In the genomic region with DNA sequence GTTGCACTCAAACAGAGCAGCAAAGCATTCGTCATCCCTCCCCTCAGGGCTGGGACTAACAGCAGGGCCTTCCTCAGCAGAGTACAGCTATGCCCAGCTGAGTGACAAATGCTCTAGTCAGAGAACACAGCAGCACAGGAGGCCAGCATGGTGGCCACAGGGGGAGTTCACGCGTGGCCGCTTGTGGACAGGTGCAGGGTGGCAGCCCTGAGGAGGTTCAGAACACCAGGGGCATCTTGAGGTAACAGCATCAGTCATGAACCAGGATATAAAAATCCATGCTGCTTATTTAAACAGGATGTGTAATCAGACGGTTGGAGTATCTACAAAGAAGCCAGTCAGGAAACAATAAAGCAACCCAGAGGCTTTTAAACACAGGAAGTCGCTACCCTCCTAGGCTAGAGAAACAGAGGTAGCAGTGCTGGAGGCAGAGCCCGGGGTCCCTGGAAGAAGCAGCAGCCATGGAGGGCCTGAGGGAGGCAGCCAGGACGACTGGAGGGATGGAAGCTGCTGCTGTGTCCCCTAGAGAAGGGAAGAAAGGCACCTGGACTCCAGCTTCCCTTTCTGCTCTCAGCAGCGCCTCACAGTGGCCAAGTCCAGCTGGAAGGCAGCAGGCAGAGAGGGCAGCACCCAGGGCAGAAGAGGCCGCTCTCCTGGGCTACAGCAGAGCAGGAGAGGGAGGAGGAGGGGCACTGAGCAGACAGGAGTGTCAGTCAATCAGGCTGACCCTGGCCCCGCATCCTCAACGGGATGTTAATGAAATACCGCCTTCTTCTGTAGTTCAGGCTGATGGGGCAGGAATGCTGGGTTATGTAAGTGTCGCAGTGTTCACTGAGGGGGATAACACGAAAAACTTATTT, we compare ENCODE assay signal across 8 cellular contexts.
A peak's percentile ranks its signal among the peaks of the same experiment; 100 is the strongest.
DNase-seq lines count a peak whose midpoint lies in the region; ATAC-seq lines count a peak whose summit lies in the region.

No MANE protein-coding gene starts in this region.

- peaks cover 13% of the 10 kb centered on the region for H3K9me3 Mint-ChIP-seq in activated naive CD8-positive, alpha-beta T cell treated with anti-CD3 and anti-CD28 coated beads, Interleukin-2, amount 10 ng/mL, durations not matched to agents 7 days and 5 days

- peak overlapping the region; percentile 98 for H3K27ac Mint-ChIP-seq in activated naive CD8-positive, alpha-beta T cell treated with anti-CD3 and anti-CD28 coated beads, Interleukin-2, amount 10 ng/mL, durations not matched to agents 7 days and 5 days

- peaks cover 46% of the 10 kb centered on the region for H3K36me3 Mint-ChIP-seq in activated naive CD8-positive, alpha-beta T cell treated with anti-CD3 and anti-CD28 coated beads, Interleukin-2, amount 10 ng/mL, durations not matched to agents 7 days and 5 days

- no CpG with 5 or more reads among the region's 15 CpGs for WGBS in iPS DF 6.9 (ENCODE audit: insufficient coverage, insufficient read length)

- H3K4me3 Mint-ChIP-seq in activated naive CD8-positive, alpha-beta T cell treated with anti-CD3 and anti-CD28 coated beads, Interleukin-2, amount 10 ng/mL, durations not matched to agents 7 days and 5 days = peak overlapping the region; percentile 97

- ATAC-seq in HG03175 (IDR thresholded peaks at IDR 0.05; ENCODE audit: unreplicated experiment) = peak; percentile 45
- peak; percentile 56 for ATAC-seq in activated naive CD8-positive, alpha-beta T cell treated with anti-CD3 and anti-CD28 coated beads, Interleukin-2, amount 10 ng/mL, durations not matched to agents 7 days and 5 days (ENCODE audit: low read depth)

- H3K27ac ChIP-seq in iPS DF 6.9 (ENCODE audit: low read length) = no peak overlapping the region

- H3K27me3 Mint-ChIP-seq in activated naive CD8-positive, alpha-beta T cell treated with anti-CD3 and anti-CD28 coated beads, Interleukin-2, amount 10 ng/mL, durations not matched to agents 7 days and 5 days = no peaks in the 10 kb centered on the region

- peaks cover 66% of the 10 kb centered on the region for H3K4me1 Mint-ChIP-seq in activated naive CD8-positive, alpha-beta T cell treated with anti-CD3 and anti-CD28 coated beads, Interleukin-2, amount 10 ng/mL, durations not matched to agents 7 days and 5 days

- in situ Hi-C loops in SK-MEL-5 (cut with HindIII; ENCODE audit: low pct_unique_long_range_greater_than_20kb, low sequenced_read_pairs) = no loop called here

- POLR2A ChIA-PET in activated naive CD8-positive, alpha-beta T cell treated with anti-CD3 and anti-CD28 coated beads, Interleukin-2, amount 10 ng/mL, durations not matched to agents 7 days and 5 days (lab: Charles Lee) = interaction anchor here (0.7 to 2.1 kb wide), 4 partner anchors 9 to 1333 kb away, joined by 3 to 10 read pairs (median 4); no protein-coding TSS in a partner anchor

- H3K27me3 ChIP-seq in iPS DF 6.9 (ENCODE audit: control insufficient read depth, insufficient read depth, low read length) = no peaks in the 10 kb centered on the region

- H3K4me3 ChIP-seq in iPS DF 6.9 (ENCODE audit: low read length) = no peak overlapping the region

- no peaks in the 10 kb centered on the region for H3K4me1 ChIP-seq in iPS DF 6.9 (ENCODE audit: control insufficient read depth, insufficient read depth, low read length)

- H3K36me3 ChIP-seq in iPS DF 6.9 (ENCODE audit: control insufficient read depth, insufficient read depth, low read length) = no peaks in the 10 kb centered on the region

- no peaks in the 10 kb centered on the region for H3K9me3 ChIP-seq in iPS DF 6.9 (ENCODE audit: control insufficient read depth, insufficient read depth, low read length)

- DNase-seq in DMS153 (lab: John Stamatoyannopoulos, UW) (peak; percentile 77), SK-MEL-5 (ENCODE audit: low read depth, low spot score) (peak; percentile 59), iPS DF 6.9 (ENCODE audit: low read depth, low spot score) (peak; percentile 83), NCI-H524 (lab: John Stamatoyannopoulos, UW) (no peak), amygdala (lab: John Stamatoyannopoulos, UW) (no peak)
- peak; percentile 80 for DNase-seq in activated naive CD8-positive, alpha-beta T cell treated with anti-CD3 and anti-CD28 coated beads, Interleukin-2, amount 10 ng/mL, durations not matched to agents 7 days and 5 days
- peak; percentile 21 to 84 for DNase-seq in stimulated activated CD4-positive, alpha-beta T cell treated with anti-CD3 and anti-CD28 coated beads, Interleukin-4, amount 100 ng/mL, for 48 hours (ENCODE audit: low read depth in 2 of 2)

Comparison
In these comparisons a context has a peak if more than half of its experiments do, and no peak if none do; other contexts are left out.
1. DNase-seq: peak in DMS153 (single experiment), SK-MEL-5 (single experiment), activated naive CD8-positive, alpha-beta T cell treated with anti-CD3 and anti-CD28 coated beads, Interleukin-2, amount 10 ng/mL, durations not matched to agents 7 days and 5 days (single experiment), iPS DF 6.9 (single experiment) and stimulated activated CD4-positive, alpha-beta T cell treated with anti-CD3 and anti-CD28 coated beads, Interleukin-4, amount 100 ng/mL, for 48 hours (2 of 2); none in NCI-H524 (0 of 2) and amygdala (0 of 56).